8 cellular contexts compared by ENCODE assay signal in the genomic region with DNA sequence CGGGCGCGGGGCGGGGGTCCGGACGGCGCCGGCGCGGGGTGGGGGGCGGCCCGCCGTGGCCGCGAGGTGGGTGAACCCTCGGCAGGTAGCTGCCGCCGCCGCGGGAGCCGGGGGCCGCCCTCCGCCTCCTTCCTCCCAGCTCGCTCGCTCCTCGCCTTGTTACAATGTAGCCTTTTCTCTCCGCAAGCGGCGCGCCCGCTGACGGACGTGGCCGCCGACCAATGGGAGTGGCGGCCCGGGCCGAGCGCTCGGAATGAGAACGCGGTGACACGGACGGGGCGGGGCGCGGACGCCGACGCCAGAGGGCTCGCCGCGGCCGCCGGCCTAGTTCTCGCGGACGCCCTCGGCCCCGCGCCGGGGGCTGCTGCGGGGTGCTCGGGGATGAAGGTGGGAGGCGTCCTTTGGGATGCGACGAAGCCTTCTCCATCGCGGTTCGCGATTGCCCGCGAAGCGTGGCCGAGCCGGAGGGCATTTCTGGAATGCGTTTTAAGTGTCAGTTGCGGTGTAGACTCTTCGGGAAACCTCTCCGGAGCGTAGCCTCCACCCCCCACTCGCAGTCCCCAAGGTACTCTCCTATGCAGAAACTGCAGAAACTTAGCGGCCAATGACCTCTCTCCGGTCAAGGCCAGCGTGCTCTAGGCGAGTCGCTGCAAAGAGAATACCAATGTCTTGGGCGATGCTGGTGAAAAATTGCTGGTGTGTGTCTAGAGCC.
DNase-seq lines count a peak whose midpoint lies in the region; TF ChIP-seq lines count a peak whose summit lies in the region.

No MANE protein-coding gene starts in this region.

- H2AFZ ChIP-seq in MM.1S (ENCODE audit: low read length) = peak overlapping the region; percentile 74

- H3F3A ChIP-seq in MM.1S (ENCODE audit: insufficient read depth, low read length) = no peaks in the 10 kb centered on the region

- H3K9me3 Mint-ChIP-seq in nephron = no peaks in the 10 kb centered on the region

- H3K27me3 ChIP-seq in MM.1S (replicated peaks; ENCODE audit: insufficient read depth, low read length) = 0 out of 2 replicates have a peak, but pooled peaks cover 4% of the 10 kb centered on the region

- TF ChIP-seq CTCF in MM.1S (IDR thresholded peaks at IDR 0.05; ENCODE audit: low read length) = no peak
- no peak for TF ChIP-seq CTCF in nephron (IDR thresholded peaks at IDR 0.05; ENCODE audit: unreplicated experiment in 3 of 3)

- H3K4me1 ChIP-seq in ES-I3 (ENCODE audit: insufficient read depth, low read length) (no peaks in the 10 kb centered on the region), MM.1S (ENCODE audit: low read length) (0 out of 2 replicates have a peak, but pooled peaks cover 5% of the 10 kb centered on the region)

- no peak overlapping the region for H3K27ac ChIP-seq in MM.1S (ENCODE audit: low read length)

- peaks cover 34% of the 10 kb centered on the region for H3K27me3 Mint-ChIP-seq in nephron (ENCODE audit: low read depth)

- H3K79me2 ChIP-seq in MM.1S (ENCODE audit: low read length) = no peaks in the 10 kb centered on the region

- peaks cover 54% of the 10 kb centered on the region for H3K4me1 Mint-ChIP-seq in nephron

- H3K4me3 Mint-ChIP-seq in nephron = peak overlapping the region; percentile 95 to 97 (median 97)

- peaks cover 4% of the 10 kb centered on the region for H3K36me3 Mint-ChIP-seq in nephron (ENCODE audit: low read depth)

- no peaks in the 10 kb centered on the region for H3K9me3 ChIP-seq in ES-I3 (ENCODE audit: control insufficient read depth, insufficient read depth, low read length)
- H3K9me3 ChIP-seq in MM.1S (replicated peaks; ENCODE audit: insufficient read depth, low read length) = no peaks in the 10 kb centered on the region

- no peaks in the 10 kb centered on the region for H3K36me3 ChIP-seq in ES-I3 (ENCODE audit: insufficient read depth, low read length)
- H3K36me3 ChIP-seq in MM.1S (replicated peaks; ENCODE audit: insufficient read depth, low read length) = no peaks in the 10 kb centered on the region

- H3K9me2 ChIP-seq in MM.1S (replicated peaks; ENCODE audit: insufficient read depth, low read length) = no peaks in the 10 kb centered on the region

- H3K9ac ChIP-seq in ES-I3 (ENCODE audit: low read depth, low read length) (peak overlapping the region; percentile 91), MM.1S (ENCODE audit: low read length) (peak overlapping the region; percentile 55; the same call in 1 of the 2 replicates)

- H3K27ac Mint-ChIP-seq in nephron = peak overlapping the region; percentile 95 to 98 (median 98)

- H4K20me1 ChIP-seq in MM.1S (ENCODE audit: insufficient read depth, low read length) = no peaks in the 10 kb centered on the region

- DNase-seq in HCEC 1CT (peak; percentile 91), MM.1S (peak; percentile 96), SHP77 (lab: John Stamatoyannopoulos, UW) (peak; percentile 88 to 94), activated gamma-delta T cell (lab: John Stamatoyannopoulos, UW) (peak; percentile 90), fibroblast of the conjunctiva (ENCODE audit: low read depth) (peak; percentile 85)
- peak; percentile 89 for DNase-seq in stimulated activated naive CD4-positive, alpha-beta T cell treated with Interleukin-2 at 50 U/mL for 16 hours (lab: John Stamatoyannopoulos, UW)

- peak overlapping the region; percentile 71 for H3K4me2 ChIP-seq in MM.1S (ENCODE audit: low read depth, low read length)

- H3K4me3 ChIP-seq in MM.1S (ENCODE audit: low read length) = peak overlapping the region; percentile 71
